Comparison of ENCODE assay signal across 17 cellular contexts in the genomic region with DNA sequence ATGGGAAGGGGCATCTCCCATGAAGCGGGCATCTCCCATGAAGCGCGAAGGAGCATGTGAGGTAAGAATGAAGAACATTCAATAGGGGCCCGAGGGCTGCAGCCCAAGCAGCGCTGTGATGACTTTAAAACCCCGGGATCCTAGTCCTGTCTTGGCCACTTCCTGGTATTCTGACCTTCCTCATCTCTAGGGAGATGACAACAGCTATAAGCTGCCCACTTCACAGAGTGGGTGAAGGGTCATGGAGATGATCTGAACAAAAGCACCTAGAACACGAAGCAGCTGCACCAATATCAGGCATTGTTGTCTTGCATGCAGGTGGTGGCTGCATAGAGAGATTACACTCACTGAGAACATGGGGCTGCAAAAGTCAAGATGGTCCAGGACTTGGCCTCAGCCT.
"Had no signal": no experiment of that assay in that cellular context is flagged by ENCODE, and none has a peak within 500 bp of the region (broad histone marks: within the 10 kb centered on the region; RNA-seq: fewer than 3 reads in every experiment).

No MANE protein-coding gene starts in this region.

- H3K36me3 Mint-ChIP-seq: natural killer cell had no signal

- H3K27ac Mint-ChIP-seq: activated CD4-positive, alpha-beta memory T cell treated with anti-CD3 and anti-CD28 coated beads, Interleukin-2, amount 10 ng/mL, durations not matched to agents 7 days and 5 days; natural killer cell had no signal

- H3K9me3 Mint-ChIP-seq: activated CD4-positive, alpha-beta memory T cell treated with anti-CD3 and anti-CD28 coated beads, Interleukin-2, amount 10 ng/mL, durations not matched to agents 7 days and 5 days; activated T-cell treated with anti-CD3 and anti-CD28 coated beads, Interleukin-2, amount 50 U/mL, for 4 hours; natural killer cell had no signal

- DNase-seq: activated CD4-positive, alpha-beta memory T cell treated with anti-CD3 and anti-CD28 coated beads, Interleukin-2, amount 10 ng/mL, durations not matched to agents 7 days and 5 days; activated CD4-positive, alpha-beta T cell treated with anti-CD3 and anti-CD28 coated beads for 4 hours; activated effector memory CD4-positive, alpha-beta T cell treated with Interleukin-2 at 50 U/mL for 16 hours; activated naive CD4-positive, alpha-beta T cell treated with anti-CD3 and anti-CD28 coated beads, Interleukin-2, amount 50 U/mL, for 16 hours; activated T-cell treated with anti-CD3 and anti-CD28 coated beads, Interleukin-2, amount 50 U/mL, for 4 hours; adrenal gland; dorsolateral prefrontal cortex; gastrocnemius medialis; heart right ventricle; natural killer cell; posterior cingulate gyrus; right cardiac atrium; stimulated activated CD4-positive, alpha-beta T cell treated with anti-CD3 and anti-CD28 coated beads, Interleukin-15, amount 100 ng/mL, for 24 hours; stimulated activated CD4-positive, alpha-beta T cell treated with anti-CD3 and anti-CD28 coated beads, Interleukin-4, amount 100 ng/mL, for 4 hours; stimulated activated CD8-positive, alpha-beta memory T cell treated with anti-CD3 and anti-CD28 coated beads, Interleukin-4, amount 100 ng/mL, for 48 hours; stimulated activated naive CD4-positive, alpha-beta T cell treated with Interleukin-2 at 50 U/mL for 16 hours; substantia nigra had no signal

- H3K4me3 Mint-ChIP-seq: activated CD4-positive, alpha-beta memory T cell treated with anti-CD3 and anti-CD28 coated beads, Interleukin-2, amount 10 ng/mL, durations not matched to agents 7 days and 5 days; activated T-cell treated with anti-CD3 and anti-CD28 coated beads, Interleukin-2, amount 50 U/mL, for 4 hours; natural killer cell had no signal

- ATAC-seq: activated T-cell treated with anti-CD3 and anti-CD28 coated beads, Interleukin-2, amount 50 U/mL, for 4 hours; gastrocnemius medialis; natural killer cell had no signal

- H3K4me1 Mint-ChIP-seq: natural killer cell had no signal
